Comparison of ENCODE assay signal across 8 cellular contexts in genomic region chr10:121927361-121927840, GRCh38. TPM values are rescaled to one million over a fixed set of nuclear protein-coding genes. Genes with fewer than 3 reads are reported as not detected.
DNase-seq lines count a peak whose midpoint lies in the region; ATAC-seq, FAIRE-seq and TF ChIP-seq lines count a peak whose summit lies in the region.

No MANE protein-coding gene starts in this region.

- DNase-seq in Calu3, result peak; percentile 41
- peak; percentile 83 for DNase-seq in HK-2 (ENCODE audit: unreplicated experiment)
- DNase-seq in T-helper 2 cell treated with Interferon-gamma antibody and Interleukin-4, amounts not matched to agents 5 μg/mL and 100 μg/mL, for 36 hours (ENCODE audit: low spot score), result peak; percentile 56
- peak; percentile 64 for DNase-seq in bronchial epithelial cell (ENCODE audit: low read depth)
- peak; percentile 63 for DNase-seq in iris pigment epithelial cell (ENCODE audit: low read depth)
- no peak for DNase-seq in spleen
- no peak for DNase-seq in NOMO-1 treated with DMSO at 0.1 percent for 48 hours (lab: John Stamatoyannopoulos, UW; ENCODE audit: unreplicated experiment)

- TF ChIP-seq CTCF in Calu3 (IDR thresholded peaks at IDR 0.05; ENCODE audit: unreplicated experiment), result no peak
- TF ChIP-seq CTCF in bronchial epithelial cell (IDR thresholded peaks at IDR 0.05; ENCODE audit: insufficient read depth, low read length, severe bottlenecking), result no peak
- TF ChIP-seq CTCF in spleen (IDR thresholded peaks at IDR 0.05 in 8 of 11, conservative IDR thresholded peaks at IDR 0.05 in 3 of 11), result no peak

- H3K4me3 ChIP-seq in bronchial epithelial cell (ENCODE audit: low read depth, low read length) (peak overlapping the region; percentile 92), spleen (peak overlapping the region; percentile 82 to 100 (median 88))

- TF ChIP-seq POLR2A in spleen (IDR thresholded peaks at IDR 0.05), result no peak

- BruUV-seq in Calu3 (replicated peaks; lab: Mats Ljungman, UMichigan), result no TSS peak

- WGBS in spleen, 5 donors, result 0 to 1% (median 0%) methylated on average over 36 to 48 of the region's 48 CpGs

- H3K36me3 Mint-ChIP-seq in Calu3 (ENCODE audit: insufficient read depth, unreplicated experiment), result peaks cover 27% of the 10 kb centered on the region
- peaks cover 8% of the 10 kb centered on the region for H3K36me3 Mint-ChIP-seq in T-helper 2 cell treated with Interferon-gamma antibody and Interleukin-4, amounts not matched to agents 5 μg/mL and 100 μg/mL, for 36 hours (ENCODE audit: low read depth)

- H3K27ac Mint-ChIP-seq in Calu3 (ENCODE audit: unreplicated experiment), result peak overlapping the region; percentile 71
- H3K27ac Mint-ChIP-seq in T-helper 2 cell treated with Interferon-gamma antibody and Interleukin-4, amounts not matched to agents 5 μg/mL and 100 μg/mL, for 36 hours, result peak overlapping the region; percentile 84

- peaks cover 17% of the 10 kb centered on the region for H3K4me1 Mint-ChIP-seq in Calu3 (ENCODE audit: low read depth, unreplicated experiment)
- peaks cover 16% of the 10 kb centered on the region for H3K4me1 Mint-ChIP-seq in T-helper 2 cell treated with Interferon-gamma antibody and Interleukin-4, amounts not matched to agents 5 μg/mL and 100 μg/mL, for 36 hours (ENCODE audit: low read depth)

- intact Hi-C loops in Calu3 (cut with micrococcal nuclease; ENCODE audit: unreplicated experiment), result no loop called here
- intact Hi-C loops in spleen (cut with DNase I; ENCODE audit: low total_unique reads), result no loop called here

- peaks cover 10 to 47% (median 29%) of the 10 kb centered on the region in 6 donors for H3K4me1 ChIP-seq in spleen

- no peaks in the 10 kb centered on the region for H3K9me3 Mint-ChIP-seq in Calu3 (ENCODE audit: low read depth, unreplicated experiment)
- H3K9me3 Mint-ChIP-seq in T-helper 2 cell treated with Interferon-gamma antibody and Interleukin-4, amounts not matched to agents 5 μg/mL and 100 μg/mL, for 36 hours, result no peaks in the 10 kb centered on the region

- H3K27me3 ChIP-seq in bronchial epithelial cell (ENCODE audit: control insufficient read depth, insufficient read depth, low read length) (no peaks in the 10 kb centered on the region), spleen (replicated peaks in 1 of 7) (no peaks in the 10 kb centered on the region)

- no peaks in the 10 kb centered on the region for H3K9me3 ChIP-seq in spleen

- ATAC-seq in GM21367 (IDR thresholded peaks at IDR 0.05; ENCODE audit: unreplicated experiment), result peak; percentile 33

- no peaks in the 10 kb centered on the region for H3K27me3 Mint-ChIP-seq in Calu3 (ENCODE audit: unreplicated experiment)
- no peaks in the 10 kb centered on the region for H3K27me3 Mint-ChIP-seq in T-helper 2 cell treated with Interferon-gamma antibody and Interleukin-4, amounts not matched to agents 5 μg/mL and 100 μg/mL, for 36 hours (ENCODE audit: low read depth)

- H3K36me3 ChIP-seq in bronchial epithelial cell (ENCODE audit: control insufficient read depth, insufficient read depth, low read length) (no peaks in the 10 kb centered on the region), spleen (peaks cover 0 to 15% (median 4%) of the 10 kb centered on the region in 6 donors)

- no peak for FAIRE-seq in bronchial epithelial cell (lab: Jason Lieb, UNC)

- H3K4me3 Mint-ChIP-seq in Calu3 (ENCODE audit: low read depth, unreplicated experiment), result peak overlapping the region; percentile 84
- peak overlapping the region; percentile 80 for H3K4me3 Mint-ChIP-seq in T-helper 2 cell treated with Interferon-gamma antibody and Interleukin-4, amounts not matched to agents 5 μg/mL and 100 μg/mL, for 36 hours

- peak overlapping the region; percentile 82 to 99 (median 97) for H3K27ac ChIP-seq in spleen

- CTCF ChIA-PET in Calu3 (lab: Charles Lee), result no interaction called here

RNA-seq across cellular contexts. Expression of gene ATE1, which starts 0.4 kb away (rescaled TPM):
- total RNA-seq in Calu3 (2022) (17.3 and 18.7 TPM in 2 replicates), bronchial epithelial cell (17.9 and 22.5 TPM in 2 replicates), spleen (10 to 100 TPM; 28.6 to 38.9 (median 31.8) TPM)
- 1 to 10 TPM; 5.4 to 8.7 (median 5.6) TPM for polyA plus RNA-seq in spleen

RNA-seq across cellular contexts. Expression of gene NSMCE4A, which starts 47.6 kb away (rescaled TPM):
- total RNA-seq in Calu3 (2022), result 28.8 and 33.3 TPM in 2 replicates
- total RNA-seq in bronchial epithelial cell, result 17.6 and 23.4 TPM in 2 replicates
- 100 to 1,000 TPM in 1 of 7 donors, 10 to 100 TPM in 6; 49.5 to 107 (median 63.2) TPM for total RNA-seq in spleen
- polyA plus RNA-seq in spleen, result 100 to 1,000 TPM in 1 of 3 donors, 10 to 100 TPM in 2; 72.4 to 121 (median 95.1) TPM

Comparison
In these comparisons a context has a peak if more than half of its experiments do, and no peak if none do; other contexts are left out.
1. DNase-seq: peak in Calu3 (single experiment), HK-2 (single experiment), T-helper 2 cell treated with Interferon-gamma antibody and Interleukin-4, amounts not matched to agents 5 μg/mL and 100 μg/mL, for 36 hours (single experiment), bronchial epithelial cell (single experiment) and iris pigment epithelial cell (single experiment); none in spleen (single experiment) and NOMO-1 treated with DMSO at 0.1 percent for 48 hours (single experiment).